20 cellular contexts compared by ENCODE assay signal in genomic region chr16:88875703-88876234, GRCh38. TPM values are rescaled to one million over a fixed set of nuclear protein-coding genes. Genes with fewer than 3 reads are reported as not detected.
A peak's percentile ranks its signal among the peaks of the same experiment; 100 is the strongest.
DNase-seq lines count a peak whose midpoint lies in the region; ATAC-seq, FAIRE-seq and TF ChIP-seq lines count a peak whose summit lies in the region.
"Had no signal": no experiment of that assay in that cellular context is flagged by ENCODE, and none has a peak within 500 bp of the region (broad histone marks: within the 10 kb centered on the region; RNA-seq: fewer than 3 reads in every experiment).

No MANE protein-coding gene starts in this region.

- H3K27ac ChIP-seq in HepG2 (ENCODE audit: extremely low read length, insufficient read depth, low read length): no peak overlapping the region
- no peak overlapping the region for H3K27ac ChIP-seq in right lobe of liver
- no peak overlapping the region for H3K27ac ChIP-seq in GM12878 (ENCODE audit: control insufficient read depth, insufficient read depth)
- H3K27ac ChIP-seq: BLaER1 treated with 17β-estradiol and CSF1 and Interleukin-3, amounts not matched to agents 10 nM and 100 nM had no signal

- peaks cover 15% of the 10 kb centered on the region for H3K4me1 ChIP-seq in HepG2 (ENCODE audit: insufficient read depth, low read length)
- H3K4me1 ChIP-seq in right lobe of liver: peaks cover 0 to 10% (median 0%) of the 10 kb centered on the region in 4 donors
- H3K4me1 ChIP-seq in GM12878 (ENCODE audit: control insufficient read depth, insufficient read depth, low read length): no peaks in the 10 kb centered on the region; the same call in 1 of the 2 replicates

- no peaks in the 10 kb centered on the region for H3K4me1 Mint-ChIP-seq in neural crest cell

- H4K20me1 ChIP-seq in HepG2 (ENCODE audit: insufficient read depth, low read length) (peaks cover 8% of the 10 kb centered on the region; the same call in 1 of the 2 replicates), GM12878 (ENCODE audit: control insufficient read depth, insufficient read depth) (no peaks in the 10 kb centered on the region)

- no peak for TF ChIP-seq POLR2A in HepG2 (IDR thresholded peaks at IDR 0.05; ENCODE audit: insufficient read depth in 1 of 2, low read depth in 2 of 2, low read length in 2 of 2)
- no peak for TF ChIP-seq POLR2A in right lobe of liver (IDR thresholded peaks at IDR 0.05)
- no peak for TF ChIP-seq POLR2A in GM12878 (IDR thresholded peaks at IDR 0.05; ENCODE audit: low read depth, low read length)

- SMC1A ChIA-PET in GM12878 (lab: Charles Lee; ENCODE audit: uncharacterized antibody, unreplicated experiment): no interaction called here

- no peaks in the 10 kb centered on the region for H3K9me3 ChIP-seq in HepG2 (ENCODE audit: low read length)
- H3K9me3 ChIP-seq in right lobe of liver: no peaks in the 10 kb centered on the region
- H3K9me3 ChIP-seq in GM12878 (replicated peaks; ENCODE audit: control insufficient read depth, insufficient read depth, low read length): no peaks in the 10 kb centered on the region
- H3K9me3 ChIP-seq: BLaER1 treated with 17β-estradiol and CSF1 and Interleukin-3, amounts not matched to agents 10 nM and 100 nM had no signal

- ATAC-seq in HepG2 (no peak), right lobe of liver (no peak), GM12878 (no peak)
- ATAC-seq: CD8-positive, alpha-beta T cell had no signal

- BruUV-seq in HepG2 (replicated peaks; lab: Mats Ljungman, UMichigan): no TSS peak
- TSS peak; percentile 56 for BruUV-seq in GM12878 (replicated peaks; lab: Mats Ljungman, UMichigan)

- TF ChIP-seq EP300 in HepG2 (IDR thresholded peaks at IDR 0.05; ENCODE audit: low read depth in 2 of 2, low read length in 2 of 2) (no peak), HepG2 (CRISPR knock-in tag; IDR thresholded peaks at IDR 0.05; ENCODE audit: borderline replicate concordance) (no peak), GM12878 (IDR thresholded peaks at IDR 0.05; ENCODE audit: borderline replicate concordance in 1 of 2, control insufficient read depth in 1 of 2, low read depth in 2 of 2, low read length in 2 of 2) (no peak)

- H3K4me2 ChIP-seq in HepG2 (ENCODE audit: low read depth, low read length) (no peak overlapping the region), GM12878 (ENCODE audit: control insufficient read depth, insufficient read depth) (no peak overlapping the region)
- H3K4me2 ChIP-seq: BLaER1 treated with 17β-estradiol and CSF1 and Interleukin-3, amounts not matched to agents 10 nM and 100 nM had no signal

- H3K4me3 ChIP-seq in HepG2 (replicated peaks in 1 of 3; ENCODE audit: insufficient read depth in 1 of 3, low read depth in 2 of 3, low read length in 3 of 3): no peak overlapping the region
- H3K4me3 ChIP-seq in right lobe of liver: no peak overlapping the region
- H3K4me3 ChIP-seq in GM12878: no peak overlapping the region
- H3K4me3 ChIP-seq: BLaER1 treated with 17β-estradiol and CSF1 and Interleukin-3, amounts not matched to agents 10 nM and 100 nM had no signal

- RAD21 ChIA-PET in GM12878 (lab: Charles Lee; ENCODE audit: unreplicated experiment): no interaction called here

- peak overlapping the region; percentile 21 for H3K27ac Mint-ChIP-seq in neural crest cell (ENCODE audit: unreplicated experiment)
- H3K27ac Mint-ChIP-seq: B cell; CD8-positive, alpha-beta T cell had no signal

- H3K27me3 ChIP-seq in HepG2 (ENCODE audit: control insufficient read depth in 1 of 2, insufficient read depth in 2 of 2, low read length in 2 of 2) (peaks cover 51 to 94% of the 10 kb centered on the region in 2 experiments), right lobe of liver (no peaks in the 10 kb centered on the region), GM12878 (replicated peaks in 1 of 2; ENCODE audit: control insufficient read depth in 2 of 2, insufficient read depth in 2 of 2, low read length in 1 of 2) (peaks cover under 1 to 3% of the 10 kb centered on the region in 2 experiments; a peak in 2 of 4 replicates)

- TF ChIP-seq CTCF in HepG2 (CRISPR knock-in tag; IDR thresholded peaks at IDR 0.05) (no peak), right lobe of liver (IDR thresholded peaks at IDR 0.05) (no peak), GM12878 (IDR thresholded peaks at IDR 0.05 in 2 of 3, conservative IDR thresholded peaks at IDR 0.05 in 1 of 3; ENCODE audit: control insufficient read depth in 2 of 3, extremely low read depth in 1 of 3, insufficient read depth in 1 of 3, low read depth in 3 of 3, low read length in 3 of 3) (no peak), neural crest cell (conservative IDR thresholded peaks at IDR 0.05) (no peak)

- in situ Hi-C loops in HepG2 (cut with HindIII; ENCODE audit: extremely low pct_ligation_motif_present, low pct_unique_long_range_greater_than_20kb): no loop called here
- in situ Hi-C loops in GM12878 (cut with MboI): no loop called here

- no peak overlapping the region for H3K9ac ChIP-seq in HepG2 (ENCODE audit: insufficient read depth, low read depth, low read length)
- no peak overlapping the region for H3K9ac ChIP-seq in GM12878 (ENCODE audit: control insufficient read depth, insufficient read depth, low read length)
- H3K9ac ChIP-seq: BLaER1 treated with 17β-estradiol and CSF1 and Interleukin-3, amounts not matched to agents 10 nM and 100 nM had no signal

- H3K4me3 Mint-ChIP-seq in neural crest cell: no peak overlapping the region
- H3K4me3 Mint-ChIP-seq: B cell; CD8-positive, alpha-beta T cell had no signal

- POLR2A ChIA-PET in HepG2 (lab: Yijun Ruan, JAX): no interaction called here
- POLR2A ChIA-PET in GM12878 (lab: Charles Lee): no interaction called here

- no peaks in the 10 kb centered on the region for H3K36me3 Mint-ChIP-seq in neural crest cell (ENCODE audit: low read depth)
- H3K36me3 Mint-ChIP-seq: CD8-positive, alpha-beta T cell had no signal

- intact Hi-C loops in HepG2 (cut with micrococcal nuclease; ENCODE audit: unreplicated experiment) (no loop called here), right lobe of liver (cut with DNase I) (no loop called here), GM12878 (cut with micrococcal nuclease; ENCODE audit: unreplicated experiment) (no loop called here)

- no peaks in the 10 kb centered on the region for H3K27me3 Mint-ChIP-seq in neural crest cell (ENCODE audit: low read depth)

- H3K79me2 ChIP-seq in HepG2 (ENCODE audit: insufficient read depth, low read length) (no peaks in the 10 kb centered on the region), GM12878 (ENCODE audit: control insufficient read depth, insufficient read depth, low read length) (no peaks in the 10 kb centered on the region)

- DNase-seq in HepG2 (ENCODE audit: low spot score) (no peak), right lobe of liver (no peak), GM12878 (ENCODE audit: low read depth, low spot score) (no peak), neural crest cell (ENCODE audit: low read depth, low spot score) (no peak), NCI-H187 treated with DMSO at 0.1 percent for 48 hours (lab: John Stamatoyannopoulos, UW) (no peak), Kasumi-1 (lab: John Stamatoyannopoulos, UW) (no peak)
- DNase-seq: Calu3; CD8-positive, alpha-beta T cell; DND-41; EL; GOT3; H7 had no signal

- no peaks in the 10 kb centered on the region for H3K36me3 ChIP-seq in HepG2 (replicated peaks in 1 of 2; ENCODE audit: control insufficient read depth in 1 of 2, insufficient read depth in 2 of 2, low read length in 2 of 2)
- no peaks in the 10 kb centered on the region for H3K36me3 ChIP-seq in right lobe of liver
- no peaks in the 10 kb centered on the region; a peak in 1 of 4 replicates for H3K36me3 ChIP-seq in GM12878 (ENCODE audit: control insufficient read depth in 2 of 2, insufficient read depth in 2 of 2, low read length in 1 of 2)

- TF ChIP-seq RAD21 in HepG2 (CRISPR knock-in tag; IDR thresholded peaks at IDR 0.05): no peak
- no peak for TF ChIP-seq RAD21 in GM12878 (IDR thresholded peaks at IDR 0.05; ENCODE audit: insufficient read depth, low read depth, low read length)

- CTCF ChIA-PET in HepG2 (lab: Yijun Ruan, JAX; ENCODE audit: low intra/inter-chr PET ratio, low total read pairs) (no interaction called here), GM12878 (lab: Yijun Ruan, JAX) (no interaction called here)

- 31% methylated on average over 22 of the region's 22 CpGs for WGBS in HepG2 (ENCODE audit: low lambda C conversion rate)
- WGBS in right lobe of liver (ENCODE audit: insufficient coverage, low coverage, low lambda C conversion rate, missing lambda C conversion rate): 92% methylated on average over 10 of the region's 22 CpGs
- WGBS in GM12878 (ENCODE audit: insufficient coverage, insufficient replicate concordance, low lambda C conversion rate, missing lambda C conversion rate): 96% methylated on average over 22 of the region's 22 CpGs

- no peaks in the 10 kb centered on the region for H3K9me3 Mint-ChIP-seq in neural crest cell
- H3K9me3 Mint-ChIP-seq: CD8-positive, alpha-beta T cell; IgD-negative memory B cell had no signal

- FAIRE-seq in HepG2 (lab: Jason Lieb, UNC) (no peak), GM12878 (lab: Jason Lieb, UNC) (no peak)
- FAIRE-seq: GM12891, GM18507, HTR-8/SVneo had no signal

- H2AFZ ChIP-seq in HepG2 (ENCODE audit: low read length) (no peak overlapping the region), GM12878 (ENCODE audit: control insufficient read depth, low read depth, low read length) (no peak overlapping the region)

RNA-seq across cellular contexts. Expression of gene PABPN1L, which starts 9.3 kb away (rescaled TPM):
- total RNA-seq in HepG2 (2016; rRNA removed; fragmentation: Illumina TruSeq; extraction: Trizol): not detected in 2 replicates
- not detected in 2 replicates for total RNA-seq in HepG2 (2016; cell fraction: cytosol; rRNA removed; fragmentation: Illumina TruSeq; extraction: Trizol; ENCODE audit: low read depth)
- total RNA-seq in HepG2 (2016; cell fraction: insoluble cytoplasmic fraction; rRNA removed; fragmentation: Illumina TruSeq; extraction: Trizol): not detected in 2 replicates
- not detected in 2 replicates for total RNA-seq in HepG2 (2016; cell fraction: membrane; rRNA removed; fragmentation: Illumina TruSeq; extraction: Trizol)
- total RNA-seq in HepG2 (2016; cell fraction: nucleus; rRNA removed; fragmentation: Illumina TruSeq; extraction: Trizol): not detected in 2 replicates
- polyA plus RNA-seq in HepG2 (2011; rRNA removed): not detected in 2 replicates
- polyA plus RNA-seq in HepG2 (2011; cell fraction: cytosol; rRNA removed): not detected in 2 replicates
- not detected in 2 replicates for polyA plus RNA-seq in HepG2 (2011; cell fraction: nucleus; rRNA removed)
- polyA plus RNA-seq in HepG2 (2012): not detected in 2 replicates
- polyA plus RNA-seq in HepG2 (2016; cell fraction: cytosol; fragmentation: Illumina TruSeq; extraction: Trizol; ENCODE audit: low read depth): not detected in 2 replicates
- not detected in 2 replicates for polyA plus RNA-seq in HepG2 (2016; cell fraction: insoluble cytoplasmic fraction; fragmentation: Illumina TruSeq; extraction: Trizol; ENCODE audit: low read depth)
- not detected in 2 replicates for polyA plus RNA-seq in HepG2 (2016; cell fraction: membrane; fragmentation: Illumina TruSeq; extraction: Trizol; ENCODE audit: low read depth)
- not detected in 2 replicates for polyA plus RNA-seq in HepG2 (2016; cell fraction: nucleus; fragmentation: Illumina TruSeq; extraction: Trizol; ENCODE audit: insufficient read depth, low read depth)
- polyA minus RNA-seq in HepG2 (2011; rRNA and poly(A)+ RNA removed; ENCODE audit: low replicate concordance): not detected in 2 replicates
- not detected in 2 replicates for polyA minus RNA-seq in HepG2 (2011; cell fraction: cytosol; rRNA and poly(A)+ RNA removed)
- not detected in 2 replicates for polyA minus RNA-seq in HepG2 (2011; cell fraction: nucleus; rRNA and poly(A)+ RNA removed)
- under 1 TPM in 1 of 6 experiments, not detected in 5; 0.37 TPM for total RNA-seq in right lobe of liver
- total RNA-seq in GM12878 (2013; cell fraction: nucleolus; rRNA removed): not detected in 2 replicates
- not detected in 2 replicates for total RNA-seq in GM12878 (2014; rRNA removed)
- total RNA-seq in GM12878 (2014; rRNA removed; fragmentation: Illumina TruSeq; extraction: Trizol): not detected in 2 replicates
- total RNA-seq in GM12878 (2021): not detected in 2 replicates
- polyA plus RNA-seq in GM12878 (2011; ENCODE audit: low read depth): not detected
- not detected in 2 replicates for polyA plus RNA-seq in GM12878 (2011; rRNA removed)
- polyA plus RNA-seq in GM12878 (2011; cell fraction: cytosol; rRNA removed): not detected in 2 replicates
- 0.19 and 0.50 TPM in 2 replicates for polyA plus RNA-seq in GM12878 (2011; cell fraction: nucleus; rRNA removed)
- 0.14 and 0.16 TPM in 2 replicates for polyA plus RNA-seq in GM12878 (2012)
- polyA plus RNA-seq in GM12878 (2014; fragmentation: Illumina TruSeq; extraction: Trizol): not detected in 2 replicates
- not detected for polyA plus RNA-seq in GM12878 (2014; fragmentation: Nextera tagmentation; extraction: Ambion mirVana)
- polyA plus RNA-seq in GM12878 (2014; rRNA removed): 0.06 TPM in 1 of 2 replicates, not detected in the other
- polyA plus RNA-seq in GM12878 (2016; fragmentation: Nextera tagmentation; extraction: Ambion mirVana): not detected
- polyA minus RNA-seq in GM12878 (2011; rRNA and poly(A)+ RNA removed): not detected in 2 replicates
- not detected in 2 replicates for polyA minus RNA-seq in GM12878 (2011; cell fraction: cytosol; rRNA and poly(A)+ RNA removed)
- polyA minus RNA-seq in GM12878 (2011; cell fraction: nucleus; rRNA and poly(A)+ RNA removed): not detected in 2 replicates
- not detected in 2 replicates for total RNA-seq in neural crest cell
- total RNA-seq: A172; Calu3; CD8-positive, alpha-beta T cell; G401; H7 had no signal
- polyA plus RNA-seq: IgD-negative memory B cell had no signal

RNA-seq across cellular contexts. Expression of gene TRAPPC2L, which starts 18.8 kb away (rescaled TPM):
- total RNA-seq in HepG2 (2016; rRNA removed; fragmentation: Illumina TruSeq; extraction: Trizol) (107 and 158 TPM in 2 replicates), right lobe of liver (10 to 100 TPM; 15.1 to 25.5 (median 20.1) TPM), GM12878 (2014; rRNA removed) (66.3 and 73.0 TPM in 2 replicates), GM12878 (2014; rRNA removed; fragmentation: Illumina TruSeq; extraction: Trizol) (52.8 and 56.3 TPM in 2 replicates), GM12878 (2021) (69.6 and 70.7 TPM in 2 replicates), neural crest cell (89.8 and 95.1 TPM in 2 replicates)
- total RNA-seq in HepG2 (2016; cell fraction: cytosol; rRNA removed; fragmentation: Illumina TruSeq; extraction: Trizol; ENCODE audit: low read depth): 39.7 and 49.5 TPM in 2 replicates
- total RNA-seq in HepG2 (2016; cell fraction: insoluble cytoplasmic fraction; rRNA removed; fragmentation: Illumina TruSeq; extraction: Trizol): 117 and 161 TPM in 2 replicates
- total RNA-seq in HepG2 (2016; cell fraction: membrane; rRNA removed; fragmentation: Illumina TruSeq; extraction: Trizol): 55.4 and 64.8 TPM in 2 replicates
- 54.9 and 68.3 TPM in 2 replicates for total RNA-seq in HepG2 (2016; cell fraction: nucleus; rRNA removed; fragmentation: Illumina TruSeq; extraction: Trizol)
- polyA plus RNA-seq in HepG2 (2011; rRNA removed) (94.9 and 96.3 TPM in 2 replicates), GM12878 (2011; rRNA removed) (71.0 and 158 TPM in 2 replicates), GM12878 (2014; fragmentation: Illumina TruSeq; extraction: Trizol) (64.0 and 79.3 TPM in 2 replicates), GM12878 (2014; fragmentation: Nextera tagmentation; extraction: Ambion mirVana) (100 to 1,000 TPM; 337 to 363 TPM), GM12878 (2014; rRNA removed) (67.0 and 105 TPM in 2 replicates), GM12878 (2016; fragmentation: Nextera tagmentation; extraction: Ambion mirVana) (100 to 1,000 TPM; 189 to 221 TPM)
- polyA plus RNA-seq in HepG2 (2011; cell fraction: cytosol; rRNA removed): 49.7 and 65.0 TPM in 2 replicates
- 60.0 and 63.3 TPM in 2 replicates for polyA plus RNA-seq in HepG2 (2011; cell fraction: nucleus; rRNA removed)
- polyA plus RNA-seq in HepG2 (2012): 72.5 and 94.4 TPM in 2 replicates
- 51.9 and 69.2 TPM in 2 replicates for polyA plus RNA-seq in HepG2 (2016; cell fraction: cytosol; fragmentation: Illumina TruSeq; extraction: Trizol; ENCODE audit: low read depth)
- polyA plus RNA-seq in HepG2 (2016; cell fraction: insoluble cytoplasmic fraction; fragmentation: Illumina TruSeq; extraction: Trizol; ENCODE audit: low read depth): 217 and 222 TPM in 2 replicates
- polyA plus RNA-seq in HepG2 (2016; cell fraction: membrane; fragmentation: Illumina TruSeq; extraction: Trizol; ENCODE audit: low read depth): 75.4 and 76.3 TPM in 2 replicates
- polyA plus RNA-seq in HepG2 (2016; cell fraction: nucleus; fragmentation: Illumina TruSeq; extraction: Trizol; ENCODE audit: insufficient read depth, low read depth): 124 and 134 TPM in 2 replicates
- polyA minus RNA-seq in HepG2 (2011; rRNA and poly(A)+ RNA removed; ENCODE audit: low replicate concordance): 63.0 and 105 TPM in 2 replicates
- 10.9 and 13.1 TPM in 2 replicates for polyA minus RNA-seq in HepG2 (2011; cell fraction: cytosol; rRNA and poly(A)+ RNA removed)
- 45.4 and 54.3 TPM in 2 replicates for polyA minus RNA-seq in HepG2 (2011; cell fraction: nucleus; rRNA and poly(A)+ RNA removed)
- total RNA-seq in GM12878 (2013; cell fraction: nucleolus; rRNA removed): 23.0 and 27.4 TPM in 2 replicates
- 120 TPM for polyA plus RNA-seq in GM12878 (2011; ENCODE audit: low read depth)
- polyA plus RNA-seq in GM12878 (2011; cell fraction: cytosol; rRNA removed): 97.6 and 110 TPM in 2 replicates
- 55.1 and 62.1 TPM in 2 replicates for polyA plus RNA-seq in GM12878 (2011; cell fraction: nucleus; rRNA removed)
- polyA plus RNA-seq in GM12878 (2012): 62.8 and 86.2 TPM in 2 replicates
- polyA minus RNA-seq in GM12878 (2011; rRNA and poly(A)+ RNA removed): 28.0 and 32.8 TPM in 2 replicates
- polyA minus RNA-seq in GM12878 (2011; cell fraction: cytosol; rRNA and poly(A)+ RNA removed): 9.6 and 15.1 TPM in 2 replicates
- polyA minus RNA-seq in GM12878 (2011; cell fraction: nucleus; rRNA and poly(A)+ RNA removed): 26.0 and 35.4 TPM in 2 replicates

RNA-seq across cellular contexts. Expression of gene GALNS, which starts 19.0 kb away (rescaled TPM):
- total RNA-seq in HepG2 (2016; rRNA removed; fragmentation: Illumina TruSeq; extraction: Trizol) (2.8 and 9.2 TPM in 2 replicates), right lobe of liver (10 to 100 TPM in 5 of 6 experiments, 1 to 10 TPM in 1; 9.2 to 20.6 (median 16.5) TPM), GM12878 (2014; rRNA removed) (4.0 and 5.1 TPM in 2 replicates), GM12878 (2014; rRNA removed; fragmentation: Illumina TruSeq; extraction: Trizol) (3.7 and 4.3 TPM in 2 replicates), GM12878 (2021) (9.6 and 12.4 TPM in 2 replicates), neural crest cell (19.7 and 20.1 TPM in 2 replicates)
- total RNA-seq in HepG2 (2016; cell fraction: cytosol; rRNA removed; fragmentation: Illumina TruSeq; extraction: Trizol; ENCODE audit: low read depth): 3.6 and 3.7 TPM in 2 replicates
- total RNA-seq in HepG2 (2016; cell fraction: insoluble cytoplasmic fraction; rRNA removed; fragmentation: Illumina TruSeq; extraction: Trizol): 2.6 and 11.0 TPM in 2 replicates
- 4.2 and 5.1 TPM in 2 replicates for total RNA-seq in HepG2 (2016; cell fraction: membrane; rRNA removed; fragmentation: Illumina TruSeq; extraction: Trizol)
- 12.2 and 14.1 TPM in 2 replicates for total RNA-seq in HepG2 (2016; cell fraction: nucleus; rRNA removed; fragmentation: Illumina TruSeq; extraction: Trizol)
- polyA plus RNA-seq in HepG2 (2011; rRNA removed) (9.5 and 9.8 TPM in 2 replicates), GM12878 (2011; rRNA removed) (3.5 and 4.2 TPM in 2 replicates), GM12878 (2014; fragmentation: Illumina TruSeq; extraction: Trizol) (2.6 and 6.0 TPM in 2 replicates), GM12878 (2014; fragmentation: Nextera tagmentation; extraction: Ambion mirVana) (under 1 TPM; 0.37 to 0.95 TPM), GM12878 (2014; rRNA removed) (8.1 and 9.5 TPM in 2 replicates), GM12878 (2016; fragmentation: Nextera tagmentation; extraction: Ambion mirVana) (1 to 10 TPM; 5.6 to 6.5 TPM)
- polyA plus RNA-seq in HepG2 (2011; cell fraction: cytosol; rRNA removed): 7.1 and 10.3 TPM in 2 replicates
- 30.6 and 39.2 TPM in 2 replicates for polyA plus RNA-seq in HepG2 (2011; cell fraction: nucleus; rRNA removed)
- 8.2 and 13.0 TPM in 2 replicates for polyA plus RNA-seq in HepG2 (2012)
- polyA plus RNA-seq in HepG2 (2016; cell fraction: cytosol; fragmentation: Illumina TruSeq; extraction: Trizol; ENCODE audit: low read depth): 2.4 and 2.8 TPM in 2 replicates
- 4.4 and 4.7 TPM in 2 replicates for polyA plus RNA-seq in HepG2 (2016; cell fraction: insoluble cytoplasmic fraction; fragmentation: Illumina TruSeq; extraction: Trizol; ENCODE audit: low read depth)
- polyA plus RNA-seq in HepG2 (2016; cell fraction: membrane; fragmentation: Illumina TruSeq; extraction: Trizol; ENCODE audit: low read depth): 4.1 and 4.7 TPM in 2 replicates
- polyA plus RNA-seq in HepG2 (2016; cell fraction: nucleus; fragmentation: Illumina TruSeq; extraction: Trizol; ENCODE audit: insufficient read depth, low read depth): 27.3 and 29.9 TPM in 2 replicates
- polyA minus RNA-seq in HepG2 (2011; rRNA and poly(A)+ RNA removed; ENCODE audit: low replicate concordance): 11.5 and 13.9 TPM in 2 replicates
- 5.2 and 6.1 TPM in 2 replicates for polyA minus RNA-seq in HepG2 (2011; cell fraction: cytosol; rRNA and poly(A)+ RNA removed)
- 13.4 and 18.0 TPM in 2 replicates for polyA minus RNA-seq in HepG2 (2011; cell fraction: nucleus; rRNA and poly(A)+ RNA removed)
- 64.8 and 87.4 TPM in 2 replicates for total RNA-seq in GM12878 (2013; cell fraction: nucleolus; rRNA removed)
- polyA plus RNA-seq in GM12878 (2011; ENCODE audit: low read depth): 6.4 TPM
- polyA plus RNA-seq in GM12878 (2011; cell fraction: cytosol; rRNA removed): 3.5 and 3.9 TPM in 2 replicates
- 21.1 and 23.2 TPM in 2 replicates for polyA plus RNA-seq in GM12878 (2011; cell fraction: nucleus; rRNA removed)
- polyA plus RNA-seq in GM12878 (2012): 8.5 and 8.8 TPM in 2 replicates
- polyA minus RNA-seq in GM12878 (2011; rRNA and poly(A)+ RNA removed): 3.1 and 10.6 TPM in 2 replicates
- 1.1 and 3.3 TPM in 2 replicates for polyA minus RNA-seq in GM12878 (2011; cell fraction: cytosol; rRNA and poly(A)+ RNA removed)
- polyA minus RNA-seq in GM12878 (2011; cell fraction: nucleus; rRNA and poly(A)+ RNA removed): 10.0 and 19.4 TPM in 2 replicates

Comparison
In these comparisons a context has a peak if more than half of its experiments do, and no peak if none do; other contexts are left out.
1. Of the 75 proteins assayed by ChIP-seq in both HepG2 and GM12878: peak only in HepG2: EZH2; only in GM12878: none; in both: none; in neither: 74.